Comparison of ENCODE assay signal across 1 cellular context in the genomic region with DNA sequence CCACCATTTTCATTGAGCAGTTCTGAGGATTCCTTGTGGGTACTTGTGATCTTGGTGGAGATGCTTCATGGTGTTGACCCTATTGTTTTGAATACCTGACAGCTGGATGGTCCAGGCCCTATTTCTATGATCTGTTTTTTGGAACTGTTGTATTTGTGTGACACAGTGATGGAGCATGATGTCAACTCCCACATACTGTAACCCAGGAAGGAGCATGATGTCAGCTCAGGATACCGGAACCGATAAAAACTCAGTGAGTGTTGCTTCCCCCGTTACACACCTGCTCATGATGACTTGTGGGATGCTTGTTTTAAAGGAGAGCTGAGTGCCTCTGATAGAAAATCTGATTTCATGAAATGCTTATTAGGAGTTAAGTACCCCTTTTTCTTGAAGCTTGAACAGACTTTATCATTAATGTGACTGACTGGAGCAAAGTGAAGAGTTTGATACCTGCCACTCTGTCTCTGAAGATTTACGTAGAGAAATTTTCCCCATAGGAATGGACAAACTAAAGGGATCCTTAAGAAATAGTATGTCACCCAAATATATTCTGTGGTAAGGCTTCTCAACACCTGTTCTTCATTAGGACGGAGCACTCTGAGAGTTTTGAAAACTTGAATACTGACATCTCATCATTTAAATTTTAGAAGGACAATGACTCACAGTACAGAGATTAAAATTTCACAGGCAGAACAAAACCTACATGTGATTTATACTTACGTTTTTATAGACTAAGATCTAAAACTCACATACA.
TF ChIP-seq lines count a peak whose summit lies in the region.

No MANE protein-coding gene starts in this region.

TF ChIP-seq in endothelial cell of umbilical vein, 7 proteins besides CTCF, POLR2A, EP300 and RAD21 (continued from another document):
- no peak for TF ChIP-seq FOS (IDR thresholded peaks at IDR 0.05; ENCODE audit: borderline replicate concordance, insufficient read depth, low read length)
- no peak for TF ChIP-seq MYC (IDR thresholded peaks at IDR 0.05; ENCODE audit: low read depth, low read length)
